20 cellular contexts compared by ENCODE assay signal in genomic region chr13:110018009-110018408, GRCh38.
DNase-seq lines count a peak whose midpoint lies in the region; ATAC-seq, FAIRE-seq and TF ChIP-seq lines count a peak whose summit lies in the region.
"Had no signal": no experiment of that assay in that cellular context is flagged by ENCODE, and none has a peak within 500 bp of the region (broad histone marks: within the 10 kb centered on the region; RNA-seq: fewer than 3 reads in every experiment).

No MANE protein-coding gene starts in this region.

- H3K4me1 ChIP-seq in ACC112 (ENCODE audit: control insufficient read depth, insufficient read depth, low read length, unreplicated experiment) (peaks cover 39% of the 10 kb centered on the region), keratinocyte (ENCODE audit: control insufficient read depth, extremely low read depth, insufficient read depth, low read length) (peaks cover 52% of the 10 kb centered on the region)
- H3K4me1 ChIP-seq: esophagus squamous epithelium, upper lobe of left lung had no signal

- peak; percentile 66 for FAIRE-seq in keratinocyte (lab: Jason Lieb, UNC)
- no peak for FAIRE-seq in D721Med (lab: Jason Lieb, UNC)
- FAIRE-seq: A204.1 had no signal

- H3K9me3 ChIP-seq in keratinocyte (ENCODE audit: control insufficient read depth, low read depth, low read length), result peaks cover 2% of the 10 kb centered on the region
- H3K9me3 ChIP-seq: esophagus squamous epithelium, heart left ventricle, upper lobe of left lung had no signal

- H3K27me3 ChIP-seq in ACC112 (ENCODE audit: insufficient read depth, low read length), result no peaks in the 10 kb centered on the region
- no peaks in the 10 kb centered on the region for H3K27me3 ChIP-seq in brain microvascular endothelial cell (replicated peaks)
- H3K27me3 ChIP-seq in keratinocyte (ENCODE audit: control insufficient read depth, extremely low read depth, insufficient read depth, low read length), result no peaks in the 10 kb centered on the region
- H3K27me3 ChIP-seq: esophagus squamous epithelium, heart left ventricle, upper lobe of left lung had no signal

- peak; percentile 39 for DNase-seq in M059J (ENCODE audit: low read depth)
- DNase-seq in brain microvascular endothelial cell, result no peak
- DNase-seq in keratinocyte (ENCODE audit: low read depth, low spot score), result no peak
- DNase-seq in HuH-7 (ENCODE audit: low spot score), result no peak
- no peak for DNase-seq in D721Med (ENCODE audit: insufficient read length, low spot score)
- DNase-seq: activated T-cell treated with anti-CD3 and anti-CD28 coated beads, Interleukin-2, amount 50 U/mL, for 1 hour; CD4-positive, CD25-positive, alpha-beta regulatory T cell; esophagus squamous epithelium; heart left ventricle; midbrain; NCI-H2081 treated with DMSO at 0.1 percent for 48 hours; NCI-H526 treated with DMSO at 0.1 percent for 48 hours; stimulated activated CD4-positive, alpha-beta T cell treated with anti-CD3 and anti-CD28 coated beads, Interleukin-15, amount 100 ng/mL, for 24 hours; stimulated activated naive CD8-positive, alpha-beta T cell treated with anti-CD3 and anti-CD28 coated beads, Interleukin-15, Interleukin-2, amounts not matched to agents 100 U/mL and 50 U/mL, for 24 hours had no signal

- H3K4me2 ChIP-seq in keratinocyte (ENCODE audit: control insufficient read depth, extremely low read depth, insufficient read depth, low read depth, low read length), result peak overlapping the region; percentile 56

- H3K9me1 ChIP-seq in keratinocyte (ENCODE audit: control insufficient read depth, extremely low read depth, insufficient read depth, low read length), result no peaks in the 10 kb centered on the region

- H3K79me2 ChIP-seq in ACC112 (ENCODE audit: control insufficient read depth, insufficient read depth, low read length, unreplicated experiment) (no peaks in the 10 kb centered on the region), keratinocyte (ENCODE audit: control insufficient read depth, insufficient read depth, low read length) (no peaks in the 10 kb centered on the region)

- no peak for ATAC-seq in HG02623 (IDR thresholded peaks at IDR 0.05; ENCODE audit: unreplicated experiment)
- ATAC-seq in HG02884 (IDR thresholded peaks at IDR 0.05; ENCODE audit: unreplicated experiment), result no peak
- ATAC-seq: activated naive CD4-positive, alpha-beta T cell treated with anti-CD3 and anti-CD28 coated beads, Interleukin-2, amount 50 U/mL, for 72 hours; stimulated activated naive CD8-positive, alpha-beta T cell treated with anti-CD3 and anti-CD28 coated beads, Interleukin-15, Interleukin-2, amounts not matched to agents 100 U/mL and 50 U/mL, for 24 hours had no signal

- H3K36me3 ChIP-seq in ACC112 (ENCODE audit: insufficient read depth, low read length) (no peaks in the 10 kb centered on the region), brain microvascular endothelial cell (replicated peaks) (no peaks in the 10 kb centered on the region), keratinocyte (ENCODE audit: control insufficient read depth in 2 of 2, extremely low read depth in 1 of 2, insufficient read depth in 2 of 2, low read length in 2 of 2) (no peaks in the 10 kb centered on the region)
- H3K36me3 ChIP-seq: esophagus squamous epithelium, heart left ventricle, upper lobe of left lung had no signal

- H3K4me3 ChIP-seq in ACC112 (ENCODE audit: low read depth, low read length) (no peak overlapping the region), brain microvascular endothelial cell (ENCODE audit: low read depth, low read length) (no peak overlapping the region), keratinocyte (ENCODE audit: control insufficient read depth in 2 of 3, extremely low read depth in 1 of 3, insufficient read depth in 2 of 3, low read depth in 1 of 3, low read length in 3 of 3) (no peak overlapping the region)
- H3K4me3 ChIP-seq: esophagus squamous epithelium, heart left ventricle, upper lobe of left lung had no signal

- H2AFZ ChIP-seq in ACC112 (ENCODE audit: low read length, unreplicated experiment) (no peak overlapping the region), keratinocyte (ENCODE audit: control insufficient read depth, low read length) (peak overlapping the region; percentile 31)

- H3K27ac ChIP-seq in ACC112 (ENCODE audit: low read depth, low read length) (peak overlapping the region; percentile 58), brain microvascular endothelial cell (peak overlapping the region; percentile 16), keratinocyte (ENCODE audit: control insufficient read depth, insufficient read depth, low read length) (peak overlapping the region; percentile 80)
- H3K27ac ChIP-seq: esophagus squamous epithelium, heart left ventricle, upper lobe of left lung had no signal

- peak overlapping the region; percentile 4 for H3K9ac ChIP-seq in keratinocyte (ENCODE audit: control insufficient read depth, extremely low read depth, insufficient read depth, low read length)

- in situ Hi-C loops in brain microvascular endothelial cell (cut with HindIII; ENCODE audit: low pct_ligation_motif_present, low sequenced_read_pairs), result no loop called here

- no peak for TF ChIP-seq CTCF in brain microvascular endothelial cell (IDR thresholded peaks at IDR 0.05; ENCODE audit: low read depth, low read length, missing control alignments)
- no peak for TF ChIP-seq CTCF in keratinocyte (optimal IDR thresholded peaks at IDR 0.05 in 1 of 3, IDR thresholded peaks at IDR 0.05 in 1 of 3, conservative IDR thresholded peaks at IDR 0.05 in 1 of 3; ENCODE audit: extremely low read depth in 1 of 3, insufficient read depth in 2 of 3, low read length in 3 of 3)
- no peak for TF ChIP-seq CTCF in D721Med (IDR thresholded peaks at IDR 0.05; ENCODE audit: insufficient read depth, missing control alignments)

- no peaks in the 10 kb centered on the region for H4K20me1 ChIP-seq in keratinocyte (ENCODE audit: control insufficient read depth, extremely low read depth, insufficient read depth, low read length)

- dilution Hi-C loops in keratinocyte (cut with MboI; ENCODE audit: extremely low pct_ligation_motif_present, low sequenced_read_pairs), result no loop called here

Comparison
In these comparisons a context has a peak if more than half of its experiments do, and no peak if none do; other contexts are left out.
1. H3K27ac ChIP-seq: peak in every context shown above with its lines; median percentile 80 in keratinocyte; 58 in ACC112; 16 in brain microvascular endothelial cell.